ENCODE assay signal across 1 cellular context in genomic region chr17:76710863-76711611, GRCh38.
TF ChIP-seq lines count a peak whose summit lies in the region.

TSS of gene MXRA7 (minus strand) at chr17:76710965. CDS start at chr17:76710946, 19 bp downstream.

TF ChIP-seq in HEK293, 187 proteins besides CTCF, POLR2A, EP300 and RAD21 (continued from another document and continues in another):
- TF ChIP-seq ZNF580 (tag by site-specific recombination; IDR thresholded peaks at IDR 0.05) (no peak), ZNF791 (tag by site-specific recombination; IDR thresholded peaks at IDR 0.05) (no peak), ZNF202 (tag by site-specific recombination; IDR thresholded peaks at IDR 0.05; ENCODE audit: borderline replicate concordance) (no peak), ZNF768 (tag by site-specific recombination; IDR thresholded peaks at IDR 0.05) (no peak), ZNF596 (tag by site-specific recombination; IDR thresholded peaks at IDR 0.05) (no peak; the same call in 1 of the 2 replicates), ZNF341 (tag by site-specific recombination; IDR thresholded peaks at IDR 0.05; ENCODE audit: low read depth) (peak; percentile 38; the same call in 1 of the 2 replicates), OSR2 (tag by site-specific recombination; IDR thresholded peaks at IDR 0.05) (peak; percentile 86), ZNF560 (tag by site-specific recombination; IDR thresholded peaks at IDR 0.05; ENCODE audit: borderline replicate concordance) (no peak), AEBP2 (tag by site-specific recombination; IDR thresholded peaks at IDR 0.05; ENCODE audit: borderline replicate concordance) (no peak), ZBTB44 (tag by site-specific recombination; IDR thresholded peaks at IDR 0.05) (0 out of 2 replicates have a peak, but pooled peaks have one; percentile 50), ZNF2 (tag by site-specific recombination; IDR thresholded peaks at IDR 0.05) (no peak), ZNF362 (tag by site-specific recombination; IDR thresholded peaks at IDR 0.05) (no peak), ZBTB6 (tag by site-specific recombination; IDR thresholded peaks at IDR 0.05) (no peak), SP3 (tag by site-specific recombination; IDR thresholded peaks at IDR 0.05) (peak; percentile 67), ZNF704 (tag by site-specific recombination; IDR thresholded peaks at IDR 0.05) (no peak), IKZF3 (tag by site-specific recombination; IDR thresholded peaks at IDR 0.05) (peak; percentile 76), ZNF274 (IDR thresholded peaks at IDR 0.05; ENCODE audit: low read length) (no peak), ZNF274 (tag by site-specific recombination; IDR thresholded peaks at IDR 0.05; ENCODE audit: borderline replicate concordance) (no peak), ZNF488 (tag by site-specific recombination; IDR thresholded peaks at IDR 0.05) (no peak), ZNF175 (tag by site-specific recombination; IDR thresholded peaks at IDR 0.05) (no peak), MZF1 (tag by site-specific recombination; IDR thresholded peaks at IDR 0.05; ENCODE audit: borderline replicate concordance) (no peak; the same call in 1 of the 2 replicates), ZNF292 (tag by site-specific recombination; IDR thresholded peaks at IDR 0.05; ENCODE audit: borderline replicate concordance, low read depth) (no peak), ZNF610 (tag by site-specific recombination; IDR thresholded peaks at IDR 0.05; ENCODE audit: borderline replicate concordance) (no peak), ZNF221 (tag by site-specific recombination; IDR thresholded peaks at IDR 0.05; ENCODE audit: borderline replicate concordance) (no peak), ZNF843 (tag by site-specific recombination; IDR thresholded peaks at IDR 0.05) (no peak), ZNF660 (tag by site-specific recombination; IDR thresholded peaks at IDR 0.05) (peak; percentile 15; the same call in 1 of the 2 replicates), ZSCAN4 (tag by site-specific recombination; IDR thresholded peaks at IDR 0.05) (no peak), KLF17 (tag by site-specific recombination; IDR thresholded peaks at IDR 0.05) (peak; percentile 60; the same call in 1 of the 2 replicates), ZNF248 (tag by site-specific recombination; IDR thresholded peaks at IDR 0.05) (no peak), ZFP41 (tag by site-specific recombination; IDR thresholded peaks at IDR 0.05; ENCODE audit: borderline replicate concordance) (no peak), ZNF280D (tag by site-specific recombination; IDR thresholded peaks at IDR 0.05) (no peak), ZFP3 (tag by site-specific recombination; IDR thresholded peaks at IDR 0.05; ENCODE audit: low read depth) (no peak), ZNF121 (tag by site-specific recombination; IDR thresholded peaks at IDR 0.05) (no peak), PBX3 (CRISPR knock-in tag; IDR thresholded peaks at IDR 0.05) (no peak), ZNF18 (tag by site-specific recombination; IDR thresholded peaks at IDR 0.05) (no peak), ZNF561 (tag by site-specific recombination; IDR thresholded peaks at IDR 0.05; ENCODE audit: borderline replicate concordance) (peak; percentile 58; the same call in 1 of the 2 replicates), ZNF530 (tag by site-specific recombination; IDR thresholded peaks at IDR 0.05; ENCODE audit: low read depth) (no peak), ZSCAN16 (tag by site-specific recombination; IDR thresholded peaks at IDR 0.05) (no peak), ZNF223 (tag by site-specific recombination; IDR thresholded peaks at IDR 0.05) (no peak), ZNF19 (tag by site-specific recombination; IDR thresholded peaks at IDR 0.05; ENCODE audit: low read depth) (no peak), ZEB2 (tag by site-specific recombination; IDR thresholded peaks at IDR 0.05) (peak; percentile 84), ZNF239 (tag by site-specific recombination; IDR thresholded peaks at IDR 0.05) (no peak), ZNF654 (tag by site-specific recombination; IDR thresholded peaks at IDR 0.05; ENCODE audit: low read depth) (no peak)
